Comparison of ENCODE assay signal across 11 cellular contexts in genomic region chr3:134542287-134542686, GRCh38.
"Had no signal": no experiment of that assay in that cellular context is flagged by ENCODE, and none has a peak within 500 bp of the region (broad histone marks: within the 10 kb centered on the region; RNA-seq: fewer than 3 reads in every experiment).

No MANE protein-coding gene starts in this region.

- H3K27me3 ChIP-seq: colonic mucosa, gastrocnemius medialis, testis had no signal

- ATAC-seq: gastrocnemius medialis; stimulated activated naive CD8-positive, alpha-beta T cell treated with anti-CD3 and anti-CD28 coated beads, Interleukin-15, amount 100 ng/mL, for 72 hours had no signal

- H3K4me1 ChIP-seq: colonic mucosa, gastrocnemius medialis, testis had no signal

- H3K36me3 ChIP-seq: colonic mucosa had no signal

- DNase-seq: activated CD4-positive, alpha-beta T cell treated with anti-CD3 and anti-CD28 coated beads for 48 hours; activated naive CD4-positive, alpha-beta T cell treated with anti-CD3 and anti-CD28 coated beads, Interleukin-2, amount 10 ng/mL, durations not matched to agents 7 days and 5 days; caudate nucleus; colonic mucosa; effector CD8-positive, alpha-beta T cell; gastrocnemius medialis; posterior cingulate gyrus; stimulated activated CD4-positive, alpha-beta T cell treated with anti-CD3 and anti-CD28 coated beads, Interleukin-4, amount 100 ng/mL, for 4 hours; stimulated activated naive CD8-positive, alpha-beta T cell treated with anti-CD3 and anti-CD28 coated beads, Interleukin-15, amount 100 ng/mL, for 72 hours; testis; WERI-Rb-1 had no signal

- H3K27ac ChIP-seq: colonic mucosa, gastrocnemius medialis, testis, WERI-Rb-1 had no signal

- H3K4me3 ChIP-seq: colonic mucosa, gastrocnemius medialis, testis had no signal

- H3K9me3 ChIP-seq: colonic mucosa, gastrocnemius medialis, testis had no signal
